In genomic region chr17:41383690-41384089, GRCh38 we compare ENCODE assay signal across 1 cellular context.
TF ChIP-seq lines count a peak whose summit lies in the region.

No MANE protein-coding gene starts in this region.

TF ChIP-seq in K562, 482 proteins besides CTCF, POLR2A, EP300 and RAD21:
- TF ChIP-seq ZFX (CRISPR knock-in tag; IDR thresholded peaks at IDR 0.05), result no peak
- TF ChIP-seq CEBPB (tag; IDR thresholded peaks at IDR 0.05), result peak; percentile 79
- no peak for TF ChIP-seq CEBPG (CRISPR knock-in tag; IDR thresholded peaks at IDR 0.05)
- TF ChIP-seq CEBPG (tag; conservative IDR thresholded peaks at IDR 0.05 in 1 of 2, IDR thresholded peaks at IDR 0.05 in 1 of 2), result peak; percentile 57 to 76; a peak in 3 of 4 replicates
- TF ChIP-seq E2F6 (IDR thresholded peaks at IDR 0.05; ENCODE audit: borderline replicate concordance in 1 of 2, extremely low read depth in 1 of 2, insufficient read depth in 1 of 2, insufficient read length in 1 of 2, low read depth in 1 of 2, low read length in 1 of 2, poor library complexity in 1 of 2, severe bottlenecking in 1 of 2), result no peak
TF ChIP-seq in K562: peak in this region for 2.
